ENCODE assay signal across 18 cellular contexts in the genomic region with DNA sequence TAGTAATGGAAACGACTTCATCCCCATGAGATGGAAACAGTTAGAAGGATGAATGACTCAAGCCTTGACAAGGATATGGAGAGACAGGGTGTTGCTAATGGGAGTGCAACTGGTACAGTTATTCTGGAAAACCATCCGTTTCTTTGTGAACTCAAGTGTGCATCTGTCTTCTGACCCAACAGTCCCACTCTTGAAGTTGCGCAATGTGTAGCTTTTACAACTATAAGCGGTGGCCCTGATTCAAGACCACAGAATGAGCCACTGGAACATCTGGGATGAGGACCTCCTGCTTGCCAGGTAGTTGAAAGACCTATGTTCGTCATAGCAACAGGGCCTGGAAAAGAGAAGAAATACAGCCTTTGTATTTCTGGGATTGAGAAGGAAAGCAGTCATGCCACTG.
A peak's percentile ranks its signal among the peaks of the same experiment; 100 is the strongest.
DNase-seq lines count a peak whose midpoint lies in the region; ATAC-seq, FAIRE-seq and TF ChIP-seq lines count a peak whose summit lies in the region.
"Had no signal": no experiment of that assay in that cellular context is flagged by ENCODE, and none has a peak within 500 bp of the region (broad histone marks: within the 10 kb centered on the region; RNA-seq: fewer than 3 reads in every experiment).

No MANE protein-coding gene starts in this region.

- H3K4me2 ChIP-seq in HepG2 (ENCODE audit: low read depth, low read length) (no peak overlapping the region), H1 (ENCODE audit: insufficient read depth in 1 of 2, low read depth in 2 of 2, low read length in 2 of 2) (no peak overlapping the region)

- no peak overlapping the region for H3K56ac ChIP-seq in H1 (replicated peaks; ENCODE audit: insufficient read length, low read depth, low read length)

- H3K18ac ChIP-seq in H1 (ENCODE audit: extremely low read depth, low read length): no peak overlapping the region

- H2AFZ ChIP-seq in HepG2 (ENCODE audit: low read length) (no peak overlapping the region), H1 (ENCODE audit: low read length) (no peak overlapping the region)

- no peak overlapping the region for H4K5ac ChIP-seq in H1 (ENCODE audit: insufficient read length, low read depth, low read length)

- H4K20me1 ChIP-seq in HepG2 (ENCODE audit: insufficient read depth, low read length): no peaks in the 10 kb centered on the region
- H4K20me1 ChIP-seq in H1 (replicated peaks in 1 of 2; ENCODE audit: control insufficient read depth in 1 of 2, insufficient read depth in 2 of 2, low read length in 2 of 2): no peaks in the 10 kb centered on the region

- H2AK5ac ChIP-seq in H1 (ENCODE audit: low read depth, low read length): no peak overlapping the region

- FAIRE-seq in HepG2 (lab: Jason Lieb, UNC) (no peak), H1 (lab: Jason Lieb, UNC) (no peak)
- FAIRE-seq: G401.6, GM12878 had no signal

- no peak overlapping the region for H2BK20ac ChIP-seq in H1 (ENCODE audit: low read length)

- TF ChIP-seq POLR2A in HepG2 (IDR thresholded peaks at IDR 0.05; ENCODE audit: insufficient read depth in 1 of 2, low read depth in 2 of 2, low read length in 2 of 2): no peak
- no peak for TF ChIP-seq POLR2A in right lobe of liver (IDR thresholded peaks at IDR 0.05)
- no peak for TF ChIP-seq POLR2A in H1 (IDR thresholded peaks at IDR 0.05; ENCODE audit: control extremely low read depth in 1 of 2, low read depth in 2 of 2, low read length in 2 of 2)

- no peak for DNase-seq in HepG2 (ENCODE audit: low spot score)
- no peak for DNase-seq in right lobe of liver
- no peak for DNase-seq in H1 (ENCODE audit: low read depth in 1 of 2, low spot score in 2 of 2)
- DNase-seq in GDM1 (lab: John Stamatoyannopoulos, UW): no peak
- no peak for DNase-seq in superior temporal gyrus (ENCODE audit: extremely low spot score)
- DNase-seq: 8988T; C1 segment of cervical spinal cord; Caco-2; CD4-positive, alpha-beta memory T cell; DMS153; DND-41; GOT3; H7; HCEC 1CT had no signal

- POLR2A ChIA-PET in HepG2 (lab: Yijun Ruan, JAX): no interaction called here
- POLR2A ChIA-PET in H1 (lab: Charles Lee; ENCODE audit: partially characterized antibody): no interaction called here

- TF ChIP-seq CTCF in HepG2 (CRISPR knock-in tag; IDR thresholded peaks at IDR 0.05): no peak
- no peak for TF ChIP-seq CTCF in right lobe of liver (IDR thresholded peaks at IDR 0.05)
- no peak for TF ChIP-seq CTCF in H1 (IDR thresholded peaks at IDR 0.05; ENCODE audit: control extremely low read depth in 1 of 3, insufficient read depth in 1 of 3, low read depth in 1 of 3, low read length in 3 of 3)

- ATAC-seq in HepG2 (no peak), right lobe of liver (no peak), GM18907 (IDR thresholded peaks at IDR 0.05; ENCODE audit: unreplicated experiment) (no peak)
- ATAC-seq: GM12878 had no signal

- H3K4ac ChIP-seq in H1 (replicated peaks; ENCODE audit: insufficient read length, low read depth, low read length): no peak overlapping the region

- H2BK120ac ChIP-seq in H1 (replicated peaks; ENCODE audit: low read depth, low read length): no peak overlapping the region

- no peak overlapping the region for H2BK15ac ChIP-seq in H1 (ENCODE audit: low read length)

- H3K4me3 ChIP-seq in HepG2 (replicated peaks in 1 of 3; ENCODE audit: insufficient read depth in 1 of 3, low read depth in 2 of 3, low read length in 3 of 3) (no peak overlapping the region), right lobe of liver (no peak overlapping the region), H1 (ENCODE audit: extremely low read depth in 1 of 4, insufficient read depth in 2 of 4, low read depth in 3 of 4, low read length in 4 of 4) (no peak overlapping the region)
- H3K4me3 ChIP-seq: GM12878 had no signal

- no peaks in the 10 kb centered on the region for H3K27me3 ChIP-seq in HepG2 (ENCODE audit: control insufficient read depth in 1 of 2, insufficient read depth in 2 of 2, low read length in 2 of 2)
- no peaks in the 10 kb centered on the region for H3K27me3 ChIP-seq in right lobe of liver
- H3K27me3 ChIP-seq in H1 (replicated peaks in 1 of 4; ENCODE audit: control insufficient read depth in 3 of 4, extremely low read depth in 1 of 4, insufficient read depth in 3 of 4, low read length in 3 of 4): no peaks in the 10 kb centered on the region

- WGBS in HepG2 (ENCODE audit: low lambda C conversion rate): 92% methylated on average over 5 of the region's 5 CpGs
- 88% methylated on average over 5 of the region's 5 CpGs for WGBS in right lobe of liver (ENCODE audit: insufficient coverage, low coverage, low lambda C conversion rate, missing lambda C conversion rate)
- 89% methylated on average over 5 of the region's 5 CpGs; no CpG with 5 or more reads in 1 of the 2 experiments for WGBS in H1 (ENCODE audit: extremely low coverage in 1 of 2, insufficient coverage in 1 of 2, insufficient read length in 1 of 2, insufficient replicate concordance in 2 of 2, low coverage in 1 of 2, low lambda C conversion rate in 2 of 2, missing lambda C conversion rate in 1 of 2), 2 experiments

- BruUV-seq in HepG2 (replicated peaks; lab: Mats Ljungman, UMichigan): no TSS peak

- H3K27ac ChIP-seq in HepG2 (ENCODE audit: extremely low read length, insufficient read depth, low read length): no peak overlapping the region
- H3K27ac ChIP-seq in right lobe of liver: no peak overlapping the region
- no peak overlapping the region for H3K27ac ChIP-seq in H1 (ENCODE audit: low read depth, low read length)

- intact Hi-C loops in HepG2 (cut with micrococcal nuclease; ENCODE audit: unreplicated experiment) (no loop called here), right lobe of liver (cut with DNase I) (no loop called here)

- no peak overlapping the region for H2BK5ac ChIP-seq in H1 (ENCODE audit: low read depth, low read length)

- no peak overlapping the region for H4K8ac ChIP-seq in H1 (ENCODE audit: extremely low read depth, insufficient read depth, low read length)

- TF ChIP-seq RAD21 in HepG2 (CRISPR knock-in tag; IDR thresholded peaks at IDR 0.05) (no peak), Ishikawa (IDR thresholded peaks at IDR 0.05; ENCODE audit: low read depth) (no peak), H1 (IDR thresholded peaks at IDR 0.05 in 1 of 2, conservative IDR thresholded peaks at IDR 0.05 in 1 of 2; ENCODE audit: low read depth in 2 of 2, low read length in 2 of 2) (no peak)

- in situ Hi-C loops in HepG2 (cut with HindIII; ENCODE audit: extremely low pct_ligation_motif_present, low pct_unique_long_range_greater_than_20kb): no loop called here

- no peak overlapping the region for H3K14ac ChIP-seq in H1 (ENCODE audit: insufficient read length)

- H3K79me2 ChIP-seq in HepG2 (ENCODE audit: insufficient read depth, low read length) (no peaks in the 10 kb centered on the region), H1 (ENCODE audit: control insufficient read depth in 1 of 2, insufficient read depth in 2 of 2, low read length in 2 of 2) (no peaks in the 10 kb centered on the region)

- H3K36me3 ChIP-seq in HepG2 (replicated peaks in 1 of 2; ENCODE audit: control insufficient read depth in 1 of 2, insufficient read depth in 2 of 2, low read length in 2 of 2): no peaks in the 10 kb centered on the region; a peak in 2 of 5 replicates
- H3K36me3 ChIP-seq in right lobe of liver: no peaks in the 10 kb centered on the region
- no peaks in the 10 kb centered on the region for H3K36me3 ChIP-seq in H1 (ENCODE audit: control insufficient read depth in 2 of 4, insufficient read depth in 4 of 4, low read length in 3 of 4)

- CTCF ChIA-PET in HepG2 (lab: Yijun Ruan, JAX; ENCODE audit: low intra/inter-chr PET ratio, low total read pairs) (no interaction called here), H1 (lab: Charles Lee; ENCODE audit: partially characterized antibody) (interaction anchor here (0.7 to 4.7 kb wide), 2 partner anchors 7 to 152 kb away, joined by 3 to 21 read pairs; no protein-coding TSS in a partner anchor)

- H3K23me2 ChIP-seq in H1 (ENCODE audit: low read depth, low read length): no peaks in the 10 kb centered on the region

- H3K23ac ChIP-seq in H1 (ENCODE audit: insufficient read length): no peak overlapping the region

- no peaks in the 10 kb centered on the region for H3K79me1 ChIP-seq in H1 (ENCODE audit: low read depth, low read length)

- H2BK12ac ChIP-seq in H1 (ENCODE audit: low read depth, low read length): no peak overlapping the region

- H4K91ac ChIP-seq in H1 (replicated peaks; ENCODE audit: insufficient read length, low read length): no peak overlapping the region

- H3K9ac ChIP-seq in HepG2 (ENCODE audit: insufficient read depth, low read depth, low read length) (no peak overlapping the region), H1 (replicated peaks in 1 of 4; ENCODE audit: extremely low read depth in 1 of 4, low read depth in 3 of 4, low read length in 3 of 4) (no peak overlapping the region)

- TF ChIP-seq EP300 in HepG2 (IDR thresholded peaks at IDR 0.05; ENCODE audit: low read depth in 2 of 2, low read length in 2 of 2) (no peak), HepG2 (CRISPR knock-in tag; IDR thresholded peaks at IDR 0.05; ENCODE audit: borderline replicate concordance) (no peak), Ishikawa (IDR thresholded peaks at IDR 0.05; ENCODE audit: borderline replicate concordance) (no peak), H1 (IDR thresholded peaks at IDR 0.05; ENCODE audit: borderline replicate concordance in 1 of 2, low read depth in 2 of 2, low read length in 2 of 2) (no peak)

- no peaks in the 10 kb centered on the region for H3K4me1 ChIP-seq in HepG2 (ENCODE audit: insufficient read depth, low read length)
- no peaks in the 10 kb centered on the region for H3K4me1 ChIP-seq in right lobe of liver
- H3K4me1 ChIP-seq in H1 (replicated peaks in 1 of 4; ENCODE audit: control insufficient read depth in 3 of 4, insufficient read depth in 4 of 4, low read length in 3 of 4): no peaks in the 10 kb centered on the region
- H3K4me1 ChIP-seq: Caco-2 had no signal

- H3K9me3 ChIP-seq in HepG2 (ENCODE audit: low read length) (no peaks in the 10 kb centered on the region), right lobe of liver (no peaks in the 10 kb centered on the region), H1 (ENCODE audit: insufficient read depth in 2 of 2, low read depth in 1 of 2, low read length in 1 of 2) (no peaks in the 10 kb centered on the region)
- H3K9me3 ChIP-seq: Caco-2 had no signal

TF ChIP-seq in HepG2, 621 proteins besides CTCF, POLR2A, EP300 and RAD21:
- TF ChIP-seq CEBPB (IDR thresholded peaks at IDR 0.05; ENCODE audit: borderline replicate concordance, low read depth, low read length) (peak; percentile 96), EHMT2 (IDR thresholded peaks at IDR 0.05; ENCODE audit: borderline replicate concordance, low read depth, low read length) (no peak), CEBPG (CRISPR knock-in tag; IDR thresholded peaks at IDR 0.05) (peak; percentile 68)

TF ChIP-seq in Ishikawa, 13 proteins besides CTCF, POLR2A, EP300 and RAD21:
- TF ChIP-seq CEBPB (IDR thresholded peaks at IDR 0.05) (peak; percentile 84), TEAD4 (IDR thresholded peaks at IDR 0.05) (no peak)

TF ChIP-seq in H1, 55 proteins besides CTCF, POLR2A, EP300 and RAD21 (continues in another document):
- TF ChIP-seq CEBPB (IDR thresholded peaks at IDR 0.05; ENCODE audit: low read depth, low read length): peak; percentile 83

Comparison
In these comparisons a context has a peak if more than half of its experiments do, and no peak if none do; other contexts are left out.
1. Of the 41 proteins assayed by ChIP-seq in both HepG2 and H1: peak only in HepG2: none; only in H1: none; in both: CEBPB; in neither: 40.